In genomic region chr17:59963738-59964454, GRCh38 we compare ENCODE assay signal across 8 cellular contexts. TPM values are rescaled to one million over a fixed set of nuclear protein-coding genes. Genes with fewer than 3 reads are reported as not detected.
DNase-seq lines count a peak whose midpoint lies in the region; ATAC-seq and TF ChIP-seq lines count a peak whose summit lies in the region.

No MANE protein-coding gene starts in this region.

- DNase-seq in CD1c-positive myeloid dendritic cell (ENCODE audit: extremely low spot score) = peak; percentile 89
- DNase-seq in SIG-M5 treated with dmso at 0.1 percent for 504 hours (lab: John Stamatoyannopoulos, UW; ENCODE audit: unreplicated experiment) = peak; percentile 98
- DNase-seq in cardiac septum (ENCODE audit: low spot score) = peak; percentile 76
- DNase-seq in trophoblast cell = peak; percentile 58 to 75
- no peak for DNase-seq in type B pancreatic cell (ENCODE audit: extremely low spot score, unreplicated experiment)

- H3K36me3 Mint-ChIP-seq in type B pancreatic cell = peaks cover 7% of the 10 kb centered on the region

- H3K9me3 ChIP-seq in HUES48 (ENCODE audit: control insufficient read depth, insufficient read depth, low read length) = no peaks in the 10 kb centered on the region
- H3K9me3 ChIP-seq in trophoblast cell (ENCODE audit: insufficient read depth, low read depth, low read length) = no peaks in the 10 kb centered on the region

- H3K9me3 Mint-ChIP-seq in type B pancreatic cell = no peaks in the 10 kb centered on the region

- peak overlapping the region; percentile 78 for H2BK5ac ChIP-seq in trophoblast cell (ENCODE audit: low read depth, low read length, poor library complexity)

- H3K27ac Mint-ChIP-seq in type B pancreatic cell = peak overlapping the region; percentile 91

- peak overlapping the region; percentile 44 for H3K27ac ChIP-seq in HUES48 (ENCODE audit: low read depth, low read length)
- peak overlapping the region; percentile 74 for H3K27ac ChIP-seq in adipose tissue (ENCODE audit: low read depth, low read length)
- H3K27ac ChIP-seq in trophoblast cell (ENCODE audit: low read depth, low read length) = peak overlapping the region; percentile 52

- H2AFZ ChIP-seq in trophoblast cell (ENCODE audit: insufficient read depth, low read length, poor library complexity) = peak overlapping the region; percentile 93

- H2BK120ac ChIP-seq in trophoblast cell (ENCODE audit: insufficient read depth, low read length, poor library complexity) = no peak overlapping the region

- peak overlapping the region; percentile 1 for H3K14ac ChIP-seq in trophoblast cell (ENCODE audit: low read length)

- no peak for TF ChIP-seq CTCF in type B pancreatic cell (conservative IDR thresholded peaks at IDR 0.05)

- no peak overlapping the region for H4K91ac ChIP-seq in trophoblast cell (ENCODE audit: low read depth, low read length)

- H3K4me1 ChIP-seq in HUES48 (ENCODE audit: control insufficient read depth, insufficient read depth, low read length) = no peaks in the 10 kb centered on the region
- peaks cover 0 to 2% of the 10 kb centered on the region in 2 experiments for H3K4me1 ChIP-seq in trophoblast cell (ENCODE audit: control insufficient read depth in 1 of 2, insufficient read depth in 2 of 2, low read length in 2 of 2)

- peak overlapping the region; percentile 51 for H3K9ac ChIP-seq in HUES48 (ENCODE audit: low read depth, low read length)
- peak overlapping the region; percentile 11 for H3K9ac ChIP-seq in trophoblast cell (ENCODE audit: low read length)

- H2AK5ac ChIP-seq in trophoblast cell (ENCODE audit: low read length) = no peak overlapping the region

- intact Hi-C loops in cardiac septum (cut with DNase I) = no loop called here

- 1 to 4% (median 3%) methylated on average over 21 of the region's 21 CpGs for WGBS in adipose tissue, 3 donors
- no CpG with 5 or more reads among the region's 21 CpGs for WGBS in trophoblast cell (ENCODE audit: extremely low coverage, insufficient coverage, insufficient read length)

- H3K4me2 ChIP-seq in trophoblast cell (ENCODE audit: low read length) = peak overlapping the region; percentile 85

- H3K18ac ChIP-seq in trophoblast cell (ENCODE audit: low read length) = no peak overlapping the region

- H3K79me1 ChIP-seq in trophoblast cell (ENCODE audit: low read length) = peaks cover 11% of the 10 kb centered on the region

- H3K79me2 ChIP-seq in trophoblast cell (ENCODE audit: control insufficient read depth, insufficient read depth, low read length, poor library complexity) = peaks cover 2% of the 10 kb centered on the region

- H2BK12ac ChIP-seq in trophoblast cell (ENCODE audit: low read length) = no peak overlapping the region

- H4K8ac ChIP-seq in trophoblast cell (ENCODE audit: low read depth, low read length) = peak overlapping the region; percentile 91

- peaks cover 12% of the 10 kb centered on the region for H3K27me3 ChIP-seq in HUES48 (ENCODE audit: control insufficient read depth, insufficient read depth, low read length)
- no peaks in the 10 kb centered on the region for H3K27me3 ChIP-seq in trophoblast cell (ENCODE audit: insufficient read depth, low read length)

- no peaks in the 10 kb centered on the region for H3K36me3 ChIP-seq in HUES48 (ENCODE audit: control insufficient read depth, insufficient read depth, low read length)
- H3K36me3 ChIP-seq in trophoblast cell (ENCODE audit: control insufficient read depth in 1 of 2, insufficient read depth in 2 of 2, low read length in 2 of 2) = peaks cover 4 to 9% of the 10 kb centered on the region in 2 experiments

- peak; percentile 42 for ATAC-seq in GM21360 (IDR thresholded peaks at IDR 0.05; ENCODE audit: unreplicated experiment)

- peaks cover 5% of the 10 kb centered on the region for H3K27me3 Mint-ChIP-seq in type B pancreatic cell

- peak overlapping the region; percentile 90 for H3K4me3 Mint-ChIP-seq in type B pancreatic cell

- peaks cover 16% of the 10 kb centered on the region for H3K4me1 Mint-ChIP-seq in type B pancreatic cell (ENCODE audit: unreplicated experiment)

- no peak overlapping the region for H3K23ac ChIP-seq in trophoblast cell (ENCODE audit: low read length)

- H3K4me3 ChIP-seq in HUES48 (ENCODE audit: low read depth, low read length) (peak overlapping the region; percentile 96), trophoblast cell (ENCODE audit: low read depth, low read length) (peak overlapping the region; percentile 93)

- H3K4ac ChIP-seq in trophoblast cell (ENCODE audit: low read depth, low read length) = no peak overlapping the region

- no peak overlapping the region for H4K12ac ChIP-seq in trophoblast cell (ENCODE audit: low read depth, low read length)

RNA-seq across cellular contexts. Expression of gene RNFT1, which starts 0.6 kb away (rescaled TPM):
- polyA plus RNA-seq in adipose tissue = 10 to 100 TPM in 2 of 3 donors, 1 to 10 TPM in 1; 7.4 to 19.5 (median 11.6) TPM
- total RNA-seq in cardiac septum (12.4 TPM), type B pancreatic cell (ENCODE audit: low replicate concordance) (19.9 and 27.4 TPM in 2 replicates)
- 14.7 and 14.8 TPM in 2 replicates for polyA plus RNA-seq in trophoblast cell (2013)
